Comparison of ENCODE assay signal across 1 cellular context in the genomic region with DNA sequence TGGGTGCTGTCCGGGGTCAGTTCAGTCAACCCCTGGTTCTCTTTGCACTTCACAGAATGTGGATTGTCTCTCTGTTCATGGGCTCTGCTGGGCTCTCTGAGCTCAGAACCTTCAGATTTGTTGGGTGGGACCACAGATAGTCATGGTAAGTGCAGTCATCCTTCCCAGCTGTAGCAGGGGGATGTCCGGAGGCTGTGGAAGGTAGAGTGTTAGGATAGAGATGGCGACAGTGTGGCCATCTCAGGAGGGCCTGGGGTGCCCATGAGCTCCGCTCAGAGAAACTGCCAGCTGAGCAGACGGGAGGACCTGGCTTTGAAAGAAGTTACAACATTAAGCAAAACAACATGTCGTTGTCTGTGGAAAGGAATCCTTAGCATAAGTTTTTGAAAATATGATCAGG.
TF ChIP-seq lines count a peak whose summit lies in the region.

No MANE protein-coding gene starts in this region.

TF ChIP-seq in GM12878, 131 proteins besides CTCF, POLR2A, EP300 and RAD21 (continued from another document):
- TF ChIP-seq, protein P1, sequence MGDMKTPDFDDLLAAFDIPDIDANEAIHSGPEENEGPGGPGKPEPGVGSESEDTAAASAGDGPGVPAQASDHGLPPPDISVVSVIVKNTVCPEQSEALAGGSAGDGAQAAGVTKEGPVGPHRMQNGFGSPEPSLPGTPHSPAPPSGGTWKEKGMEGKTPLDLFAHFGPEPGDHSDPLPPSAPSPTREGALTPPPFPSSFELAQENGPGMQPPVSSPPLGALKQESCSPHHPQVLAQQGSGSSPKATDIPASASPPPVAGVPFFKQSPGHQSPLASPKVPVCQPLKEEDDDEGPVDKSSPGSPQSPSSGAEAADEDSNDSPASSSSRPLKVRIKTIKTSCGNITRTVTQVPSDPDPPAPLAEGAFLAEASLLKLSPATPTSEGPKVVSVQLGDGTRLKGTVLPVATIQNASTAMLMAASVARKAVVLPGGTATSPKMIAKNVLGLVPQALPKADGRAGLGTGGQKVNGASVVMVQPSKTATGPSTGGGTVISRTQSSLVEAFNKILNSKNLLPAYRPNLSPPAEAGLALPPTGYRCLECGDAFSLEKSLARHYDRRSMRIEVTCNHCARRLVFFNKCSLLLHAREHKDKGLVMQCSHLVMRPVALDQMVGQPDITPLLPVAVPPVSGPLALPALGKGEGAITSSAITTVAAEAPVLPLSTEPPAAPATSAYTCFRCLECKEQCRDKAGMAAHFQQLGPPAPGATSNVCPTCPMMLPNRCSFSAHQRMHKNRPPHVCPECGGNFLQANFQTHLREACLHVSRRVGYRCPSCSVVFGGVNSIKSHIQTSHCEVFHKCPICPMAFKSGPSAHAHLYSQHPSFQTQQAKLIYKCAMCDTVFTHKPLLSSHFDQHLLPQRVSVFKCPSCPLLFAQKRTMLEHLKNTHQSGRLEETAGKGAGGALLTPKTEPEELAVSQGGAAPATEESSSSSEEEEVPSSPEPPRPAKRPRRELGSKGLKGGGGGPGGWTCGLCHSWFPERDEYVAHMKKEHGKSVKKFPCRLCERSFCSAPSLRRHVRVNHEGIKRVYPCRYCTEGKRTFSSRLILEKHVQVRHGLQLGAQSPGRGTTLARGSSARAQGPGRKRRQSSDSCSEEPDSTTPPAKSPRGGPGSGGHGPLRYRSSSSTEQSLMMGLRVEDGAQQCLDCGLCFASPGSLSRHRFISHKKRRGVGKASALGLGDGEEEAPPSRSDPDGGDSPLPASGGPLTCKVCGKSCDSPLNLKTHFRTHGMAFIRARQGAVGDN (IDR thresholded peaks at IDR 0.05) = peak; percentile 92
- TF ChIP-seq SMC3 (IDR thresholded peaks at IDR 0.05; ENCODE audit: borderline replicate concordance, low read length) (no peak), STAT3 (IDR thresholded peaks at IDR 0.05; ENCODE audit: low read depth, low read length) (no peak), TCF12 (IDR thresholded peaks at IDR 0.05; ENCODE audit: low read depth, low read length) (no peak), MAX (IDR thresholded peaks at IDR 0.05; ENCODE audit: low read depth, low read length) (no peak), ZNF592 (IDR thresholded peaks at IDR 0.05) (peak; percentile 96), NFXL1 (IDR thresholded peaks at IDR 0.05; ENCODE audit: borderline replicate concordance) (no peak), SMARCA5 (IDR thresholded peaks at IDR 0.05) (peak; percentile 50; the same call in 1 of the 2 replicates), MEF2B (IDR thresholded peaks at IDR 0.05; ENCODE audit: partially characterized antibody, poor library complexity, severe bottlenecking) (no peak), YY1 (IDR thresholded peaks at IDR 0.05; ENCODE audit: low read depth, low read length) (no peak; the same call in 1 of the 2 replicates), KLF5 (IDR thresholded peaks at IDR 0.05; ENCODE audit: partially characterized antibody) (no peak), BHLHE40 (IDR thresholded peaks at IDR 0.05; ENCODE audit: borderline replicate concordance in 1 of 2, low read depth in 2 of 2, low read length in 1 of 2) (no peak), FOS (IDR thresholded peaks at IDR 0.05; ENCODE audit: borderline replicate concordance, extremely low read depth, insufficient read length) (no peak), HSF1 (IDR thresholded peaks at IDR 0.05; ENCODE audit: low read depth, low read length) (no peak), ZNF384 (IDR thresholded peaks at IDR 0.05; ENCODE audit: borderline replicate concordance, low read depth, low read length) (no peak), MTA3 (IDR thresholded peaks at IDR 0.05; ENCODE audit: borderline replicate concordance, low read length) (no peak), ATF7 (IDR thresholded peaks at IDR 0.05; ENCODE audit: low read depth) (no peak), ZNF274 (IDR thresholded peaks at IDR 0.05; ENCODE audit: insufficient read depth, insufficient read length) (no peak)
- TF ChIP-seq, protein P2, sequence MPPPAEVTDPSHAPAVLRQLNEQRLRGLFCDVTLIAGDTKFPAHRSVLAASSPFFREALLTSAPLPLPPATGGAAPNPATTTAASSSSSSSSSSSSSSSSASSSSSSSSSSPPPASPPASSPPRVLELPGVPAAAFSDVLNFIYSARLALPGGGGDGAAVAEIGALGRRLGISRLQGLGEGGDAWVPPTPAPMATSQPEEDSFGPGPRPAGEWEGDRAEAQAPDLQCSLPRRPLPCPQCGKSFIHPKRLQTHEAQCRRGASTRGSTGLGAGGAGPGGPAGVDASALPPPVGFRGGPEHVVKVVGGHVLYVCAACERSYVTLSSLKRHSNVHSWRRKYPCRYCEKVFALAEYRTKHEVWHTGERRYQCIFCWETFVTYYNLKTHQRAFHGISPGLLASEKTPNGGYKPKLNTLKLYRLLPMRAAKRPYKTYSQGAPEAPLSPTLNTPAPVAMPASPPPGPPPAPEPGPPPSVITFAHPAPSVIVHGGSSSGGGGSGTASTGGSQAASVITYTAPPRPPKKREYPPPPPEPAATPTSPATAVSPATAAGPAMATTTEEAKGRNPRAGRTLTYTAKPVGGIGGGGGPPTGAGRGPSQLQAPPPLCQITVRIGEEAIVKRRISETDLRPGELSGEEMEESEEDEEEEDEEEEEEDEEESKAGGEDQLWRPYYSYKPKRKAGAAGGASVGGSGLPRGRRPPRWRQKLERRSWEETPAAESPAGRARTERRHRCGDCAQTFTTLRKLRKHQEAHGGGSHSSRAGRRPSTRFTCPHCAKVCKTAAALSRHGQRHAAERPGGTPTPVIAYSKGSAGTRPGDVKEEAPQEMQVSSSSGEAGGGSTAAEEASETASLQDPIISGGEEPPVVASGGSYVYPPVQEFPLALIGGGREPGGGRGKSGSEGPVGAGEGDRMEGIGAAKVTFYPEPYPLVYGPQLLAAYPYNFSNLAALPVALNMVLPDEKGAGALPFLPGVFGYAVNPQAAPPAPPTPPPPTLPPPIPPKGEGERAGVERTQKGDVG (CRISPR knock-in tag; IDR thresholded peaks at IDR 0.05) = peak; percentile 86
- TF ChIP-seq, protein P3, sequence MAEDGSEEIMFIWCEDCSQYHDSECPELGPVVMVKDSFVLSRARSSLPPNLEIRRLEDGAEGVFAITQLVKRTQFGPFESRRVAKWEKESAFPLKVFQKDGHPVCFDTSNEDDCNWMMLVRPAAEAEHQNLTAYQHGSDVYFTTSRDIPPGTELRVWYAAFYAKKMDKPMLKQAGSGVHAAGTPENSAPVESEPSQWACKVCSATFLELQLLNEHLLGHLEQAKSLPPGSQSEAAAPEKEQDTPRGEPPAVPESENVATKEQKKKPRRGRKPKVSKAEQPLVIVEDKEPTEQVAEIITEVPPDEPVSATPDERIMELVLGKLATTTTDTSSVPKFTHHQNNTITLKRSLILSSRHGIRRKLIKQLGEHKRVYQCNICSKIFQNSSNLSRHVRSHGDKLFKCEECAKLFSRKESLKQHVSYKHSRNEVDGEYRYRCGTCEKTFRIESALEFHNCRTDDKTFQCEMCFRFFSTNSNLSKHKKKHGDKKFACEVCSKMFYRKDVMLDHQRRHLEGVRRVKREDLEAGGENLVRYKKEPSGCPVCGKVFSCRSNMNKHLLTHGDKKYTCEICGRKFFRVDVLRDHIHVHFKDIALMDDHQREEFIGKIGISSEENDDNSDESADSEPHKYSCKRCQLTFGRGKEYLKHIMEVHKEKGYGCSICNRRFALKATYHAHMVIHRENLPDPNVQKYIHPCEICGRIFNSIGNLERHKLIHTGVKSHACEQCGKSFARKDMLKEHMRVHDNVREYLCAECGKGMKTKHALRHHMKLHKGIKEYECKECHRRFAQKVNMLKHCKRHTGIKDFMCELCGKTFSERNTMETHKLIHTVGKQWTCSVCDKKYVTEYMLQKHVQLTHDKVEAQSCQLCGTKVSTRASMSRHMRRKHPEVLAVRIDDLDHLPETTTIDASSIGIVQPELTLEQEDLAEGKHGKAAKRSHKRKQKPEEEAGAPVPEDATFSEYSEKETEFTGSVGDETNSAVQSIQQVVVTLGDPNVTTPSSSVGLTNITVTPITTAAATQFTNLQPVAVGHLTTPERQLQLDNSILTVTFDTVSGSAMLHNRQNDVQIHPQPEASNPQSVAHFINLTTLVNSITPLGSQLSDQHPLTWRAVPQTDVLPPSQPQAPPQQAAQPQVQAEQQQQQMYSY (CRISPR knock-in tag; IDR thresholded peaks at IDR 0.05) = 0 out of 2 replicates have a peak, but pooled peaks have one; percentile 14
- TF ChIP-seq, protein P4, sequence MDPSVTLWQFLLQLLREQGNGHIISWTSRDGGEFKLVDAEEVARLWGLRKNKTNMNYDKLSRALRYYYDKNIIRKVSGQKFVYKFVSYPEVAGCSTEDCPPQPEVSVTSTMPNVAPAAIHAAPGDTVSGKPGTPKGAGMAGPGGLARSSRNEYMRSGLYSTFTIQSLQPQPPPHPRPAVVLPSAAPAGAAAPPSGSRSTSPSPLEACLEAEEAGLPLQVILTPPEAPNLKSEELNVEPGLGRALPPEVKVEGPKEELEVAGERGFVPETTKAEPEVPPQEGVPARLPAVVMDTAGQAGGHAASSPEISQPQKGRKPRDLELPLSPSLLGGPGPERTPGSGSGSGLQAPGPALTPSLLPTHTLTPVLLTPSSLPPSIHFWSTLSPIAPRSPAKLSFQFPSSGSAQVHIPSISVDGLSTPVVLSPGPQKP (IDR thresholded peaks at IDR 0.05; ENCODE audit: low read depth, low read length) = no peak
